16 cellular contexts compared by ENCODE assay signal in the genomic region with DNA sequence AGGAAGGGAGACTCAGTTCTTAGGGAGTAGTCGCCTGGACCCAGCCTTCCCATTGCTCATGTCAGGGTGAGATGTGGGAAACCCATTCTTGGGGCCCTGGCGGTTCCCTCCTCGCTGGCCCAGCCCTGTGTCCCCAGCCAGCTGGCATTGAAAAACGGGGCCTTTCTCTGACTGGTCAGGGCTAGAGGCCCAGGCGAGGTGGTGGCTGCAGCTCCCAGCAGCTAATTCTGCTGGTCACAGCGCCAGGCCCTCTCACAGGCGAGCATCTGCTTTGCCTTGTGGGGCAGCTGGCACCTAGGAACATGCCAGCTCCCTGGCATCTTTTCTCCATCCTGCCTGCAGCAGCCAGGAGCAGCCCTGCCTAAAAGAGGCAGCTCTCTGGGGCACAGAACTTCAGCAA. TPM values are rescaled to one million over a fixed set of nuclear protein-coding genes. Genes with fewer than 3 reads are reported as not detected.
DNase-seq lines count a peak whose midpoint lies in the region; ATAC-seq and TF ChIP-seq lines count a peak whose summit lies in the region.
"Had no signal": no experiment of that assay in that cellular context is flagged by ENCODE, and none has a peak within 500 bp of the region (broad histone marks: within the 10 kb centered on the region; RNA-seq: fewer than 3 reads in every experiment).

No MANE protein-coding gene starts in this region.

- H2BK15ac ChIP-seq in mesendoderm (replicated peaks; ENCODE audit: low read depth): no peak overlapping the region

- H2BK120ac ChIP-seq in mesendoderm (ENCODE audit: low read depth, low read length): no peak overlapping the region

- no peak overlapping the region for H3K56ac ChIP-seq in mesendoderm (ENCODE audit: low read length)

- peak in 2 of 4 experiments; percentile 14 to 37 for ATAC-seq in T-cell (replicated peaks in 1 of 4)
- no peak for ATAC-seq in naive thymus-derived CD4-positive, alpha-beta T cell
- ATAC-seq: left lobe of liver, PC-3, WTC11 had no signal

- peaks cover 8% of the 10 kb centered on the region for H3K36me3 Mint-ChIP-seq in T-cell
- peaks cover 0 to 20% (median 1%) of the 10 kb centered on the region in 5 donors for H3K36me3 Mint-ChIP-seq in naive thymus-derived CD4-positive, alpha-beta T cell
- H3K36me3 Mint-ChIP-seq in activated naive CD4-positive, alpha-beta T cell treated with anti-CD3 and anti-CD28 coated beads, Interleukin-2, amount 10 ng/mL, durations not matched to agents 7 days and 5 days: peaks cover 11% of the 10 kb centered on the region

- H3K4me2 ChIP-seq in MM.1S (ENCODE audit: low read depth, low read length) (no peak overlapping the region), mesendoderm (ENCODE audit: low read length) (no peak overlapping the region)

- H3K27ac Mint-ChIP-seq in T-cell: peak overlapping the region; percentile 87 to 90
- peak overlapping the region in 8 of 9 donors; percentile 74 to 87 (median 82) for H3K27ac Mint-ChIP-seq in naive thymus-derived CD4-positive, alpha-beta T cell
- H3K27ac Mint-ChIP-seq in activated naive CD4-positive, alpha-beta T cell treated with anti-CD3 and anti-CD28 coated beads, Interleukin-2, amount 10 ng/mL, durations not matched to agents 7 days and 5 days: no peak overlapping the region
- H3K27ac Mint-ChIP-seq: WTC11 had no signal

- no peaks in the 10 kb centered on the region for H3K9me3 ChIP-seq in naive thymus-derived CD4-positive, alpha-beta T cell (ENCODE audit: control insufficient read depth in 2 of 3, low read length in 3 of 3)
- H3K9me3 ChIP-seq in MM.1S (replicated peaks; ENCODE audit: insufficient read depth, low read length): no peaks in the 10 kb centered on the region

- no peaks in the 10 kb centered on the region for H3K9me3 Mint-ChIP-seq in T-cell
- peaks cover 0 to 1% (median 0%) of the 10 kb centered on the region in 11 donors for H3K9me3 Mint-ChIP-seq in naive thymus-derived CD4-positive, alpha-beta T cell
- no peaks in the 10 kb centered on the region for H3K9me3 Mint-ChIP-seq in activated naive CD4-positive, alpha-beta T cell treated with anti-CD3 and anti-CD28 coated beads, Interleukin-2, amount 10 ng/mL, durations not matched to agents 7 days and 5 days
- H3K9me3 Mint-ChIP-seq: activated naive CD4-positive, alpha-beta T cell treated with anti-CD3 and anti-CD28 coated beads for 36 hours; WTC11 had no signal

- no peaks in the 10 kb centered on the region for H3K27me3 ChIP-seq in naive thymus-derived CD4-positive, alpha-beta T cell (ENCODE audit: control insufficient read depth in 2 of 2, insufficient read depth in 2 of 2, low read length in 2 of 2)
- H3K27me3 ChIP-seq in MM.1S (replicated peaks; ENCODE audit: insufficient read depth, low read length): no peaks in the 10 kb centered on the region
- H3K27me3 ChIP-seq in mesendoderm (ENCODE audit: insufficient read depth, low read length, poor library complexity): no peaks in the 10 kb centered on the region

- H3K9me2 ChIP-seq in MM.1S (replicated peaks; ENCODE audit: insufficient read depth, low read length): no peaks in the 10 kb centered on the region

- H4K5ac ChIP-seq in mesendoderm (ENCODE audit: low read length): no peak overlapping the region

- no peak overlapping the region for H2AK5ac ChIP-seq in mesendoderm (ENCODE audit: low read length)

- no CpG with 5 or more reads among the region's 7 CpGs for WGBS in mesendoderm (ENCODE audit: extremely low coverage, insufficient coverage, low lambda C conversion rate)

- no peaks in the 10 kb centered on the region for H3K79me2 ChIP-seq in MM.1S (ENCODE audit: low read length)
- no peaks in the 10 kb centered on the region for H3K79me2 ChIP-seq in mesendoderm (ENCODE audit: control insufficient read depth, insufficient read depth, low read length)

- POLR2A ChIA-PET in T-cell (lab: Charles Lee): no interaction called here
- POLR2A ChIA-PET in naive thymus-derived CD4-positive, alpha-beta T cell (lab: Charles Lee): interaction anchor here (0.7 to 1.3 kb wide), 5 partner anchors 9 to 65 kb away, joined by 3 read pairs; no protein-coding TSS in a partner anchor

- peak overlapping the region; percentile 56 for H3K27ac ChIP-seq in naive thymus-derived CD4-positive, alpha-beta T cell (ENCODE audit: low read depth, low read length)
- H3K27ac ChIP-seq in MM.1S (ENCODE audit: low read length) (no peak overlapping the region), mesendoderm (ENCODE audit: low read depth, low read length) (no peak overlapping the region)
- H3K27ac ChIP-seq: epithelial cell of prostate had no signal

- H3K4me3 Mint-ChIP-seq in T-cell: peak overlapping the region in 1 of 3 donors; percentile 48
- H3K4me3 Mint-ChIP-seq in naive thymus-derived CD4-positive, alpha-beta T cell: peak overlapping the region in 9 of 10 donors; percentile 26 to 83 (median 70)
- H3K4me3 Mint-ChIP-seq in activated naive CD4-positive, alpha-beta T cell treated with anti-CD3 and anti-CD28 coated beads, Interleukin-2, amount 10 ng/mL, durations not matched to agents 7 days and 5 days: no peak overlapping the region
- H3K4me3 Mint-ChIP-seq: activated naive CD4-positive, alpha-beta T cell treated with anti-CD3 and anti-CD28 coated beads for 36 hours; WTC11 had no signal

- DNase-seq in AG20443 (ENCODE audit: low spot score) (peak; percentile 39), T-cell (no peak), globus pallidus (ENCODE audit: low spot score) (peak; percentile 66), NCI-H1105 treated with DMSO at 0.1 percent for 48 hours (lab: John Stamatoyannopoulos, UW) (no peak), MM.1S (no peak), mesendoderm (no peak)
- DNase-seq in naive thymus-derived CD4-positive, alpha-beta T cell: no peak
- DNase-seq in activated naive CD4-positive, alpha-beta T cell treated with anti-CD3 and anti-CD28 coated beads, Interleukin-2, amount 10 ng/mL, durations not matched to agents 7 days and 5 days: no peak
- DNase-seq: NCI-H1417; NCI-H345; PC-3; stimulated activated naive CD4-positive, alpha-beta T cell treated with Interleukin-2 at 50 U/mL for 16 hours had no signal

- H3K79me1 ChIP-seq in mesendoderm (ENCODE audit: low read length): no peaks in the 10 kb centered on the region

- H3K9ac ChIP-seq in MM.1S (ENCODE audit: low read length) (no peak overlapping the region), mesendoderm (ENCODE audit: low read length) (no peak overlapping the region)

- H3K23ac ChIP-seq in mesendoderm (ENCODE audit: low read length): no peak overlapping the region

- H2AFZ ChIP-seq in MM.1S (ENCODE audit: low read length): no peak overlapping the region

- no peaks in the 10 kb centered on the region for H3K27me3 Mint-ChIP-seq in T-cell
- no peaks in the 10 kb centered on the region for H3K27me3 Mint-ChIP-seq in naive thymus-derived CD4-positive, alpha-beta T cell
- no peaks in the 10 kb centered on the region for H3K27me3 Mint-ChIP-seq in activated naive CD4-positive, alpha-beta T cell treated with anti-CD3 and anti-CD28 coated beads, Interleukin-2, amount 10 ng/mL, durations not matched to agents 7 days and 5 days

- H3K4ac ChIP-seq in mesendoderm (ENCODE audit: low read depth, low read length): no peak overlapping the region

- TF ChIP-seq CTCF in MM.1S (IDR thresholded peaks at IDR 0.05; ENCODE audit: low read length): no peak

- CTCF ChIA-PET in T-cell (lab: Charles Lee): interaction anchor here in 1 of 2 donors (0.9 kb wide), 1 partner anchor 89 kb away, joined by 3 read pairs; no protein-coding TSS in a partner anchor
- CTCF ChIA-PET in naive thymus-derived CD4-positive, alpha-beta T cell (lab: Charles Lee): interaction anchor here (0.5 to 1.6 kb wide), 10 partner anchors 9 to 364 kb away, joined by 3 to 6 read pairs (median 3); no protein-coding TSS in a partner anchor
- CTCF ChIA-PET in activated naive CD4-positive, alpha-beta T cell treated with anti-CD3 and anti-CD28 coated beads, Interleukin-2, amount 10 ng/mL, durations not matched to agents 7 days and 5 days (lab: Charles Lee): interaction anchor here (0.8 to 1.0 kb wide), 2 partner anchors 11 to 190 kb away, joined by 3 to 4 read pairs; no protein-coding TSS in a partner anchor

- intact Hi-C loops in naive thymus-derived CD4-positive, alpha-beta T cell (cut with micrococcal nuclease): loop anchor here in 1 of 2 donors (1.0 kb wide), 2 partner anchors 19 to 400 kb away; no protein-coding TSS in a partner anchor

- no peak overlapping the region for H3K4me3 ChIP-seq in naive thymus-derived CD4-positive, alpha-beta T cell (ENCODE audit: low read length)
- H3K4me3 ChIP-seq in MM.1S (ENCODE audit: low read length) (no peak overlapping the region), mesendoderm (ENCODE audit: low read length) (no peak overlapping the region)

- peaks cover 0 to 35% of the 10 kb centered on the region in 2 donors for H3K4me1 ChIP-seq in naive thymus-derived CD4-positive, alpha-beta T cell (ENCODE audit: control insufficient read depth in 2 of 2, insufficient read depth in 2 of 2, low read length in 2 of 2)
- H3K4me1 ChIP-seq in MM.1S (ENCODE audit: low read length): no peaks in the 10 kb centered on the region
- H3K4me1 ChIP-seq in mesendoderm (ENCODE audit: control insufficient read depth, low read depth, low read length): peaks cover 4% of the 10 kb centered on the region

- H4K8ac ChIP-seq in mesendoderm (ENCODE audit: low read depth, low read length): no peak overlapping the region

- H3K18ac ChIP-seq in mesendoderm (ENCODE audit: low read length): no peak overlapping the region

- no peak overlapping the region for H2BK5ac ChIP-seq in mesendoderm (ENCODE audit: low read length)

- no peaks in the 10 kb centered on the region for H3F3A ChIP-seq in MM.1S (ENCODE audit: insufficient read depth, low read length)

- no peaks in the 10 kb centered on the region for H3K36me3 ChIP-seq in naive thymus-derived CD4-positive, alpha-beta T cell (ENCODE audit: control insufficient read depth in 2 of 3, insufficient read depth in 3 of 3, low read length in 3 of 3)
- H3K36me3 ChIP-seq in MM.1S (replicated peaks; ENCODE audit: insufficient read depth, low read length): no peaks in the 10 kb centered on the region
- H3K36me3 ChIP-seq in mesendoderm (ENCODE audit: control insufficient read depth, insufficient read depth, low read length): no peaks in the 10 kb centered on the region

- H4K20me1 ChIP-seq in MM.1S (ENCODE audit: insufficient read depth, low read length): no peaks in the 10 kb centered on the region

- H3K4me1 Mint-ChIP-seq in T-cell: peaks cover 48 to 78% (median 64%) of the 10 kb centered on the region in 3 donors
- peaks cover 6 to 93% (median 80%) of the 10 kb centered on the region in 7 donors for H3K4me1 Mint-ChIP-seq in naive thymus-derived CD4-positive, alpha-beta T cell
- peaks cover 14% of the 10 kb centered on the region for H3K4me1 Mint-ChIP-seq in activated naive CD4-positive, alpha-beta T cell treated with anti-CD3 and anti-CD28 coated beads, Interleukin-2, amount 10 ng/mL, durations not matched to agents 7 days and 5 days

RNA-seq across cellular contexts. Expression of a gene that starts 20.1 kb away (rescaled TPM):
- total RNA-seq in T-cell: 10 to 100 TPM; 18.4 to 59.1 (median 25.7) TPM
- 10 to 100 TPM in 4 of 5 experiments, 1 to 10 TPM in 1; 9.1 to 57.0 (median 40.7) TPM for total RNA-seq in naive thymus-derived CD4-positive, alpha-beta T cell
- polyA plus RNA-seq in naive thymus-derived CD4-positive, alpha-beta T cell: 10 to 100 TPM in 1 of 2 donors, 1 to 10 TPM in 1; 8.8 to 21.7 TPM
- polyA plus RNA-seq in mesendoderm (2013, experiment 1 of 2): 10.5 TPM
- polyA plus RNA-seq in mesendoderm (2013, experiment 2 of 2): 10.5 TPM
- total RNA-seq: PC-3 had no signal

Comparison
In these comparisons a context has a peak if more than half of its experiments do, and no peak if none do; other contexts are left out.
1. DNase-seq: peak in AG20443 (single experiment) and globus pallidus (single experiment); none in T-cell (0 of 34), naive thymus-derived CD4-positive, alpha-beta T cell (0 of 9), NCI-H1105 treated with DMSO at 0.1 percent for 48 hours (single experiment), MM.1S (single experiment), mesendoderm (single experiment) and activated naive CD4-positive, alpha-beta T cell treated with anti-CD3 and anti-CD28 coated beads, Interleukin-2, amount 10 ng/mL, durations not matched to agents 7 days and 5 days (single experiment).